ENCODE assay signal across 11 cellular contexts in the genomic region with DNA sequence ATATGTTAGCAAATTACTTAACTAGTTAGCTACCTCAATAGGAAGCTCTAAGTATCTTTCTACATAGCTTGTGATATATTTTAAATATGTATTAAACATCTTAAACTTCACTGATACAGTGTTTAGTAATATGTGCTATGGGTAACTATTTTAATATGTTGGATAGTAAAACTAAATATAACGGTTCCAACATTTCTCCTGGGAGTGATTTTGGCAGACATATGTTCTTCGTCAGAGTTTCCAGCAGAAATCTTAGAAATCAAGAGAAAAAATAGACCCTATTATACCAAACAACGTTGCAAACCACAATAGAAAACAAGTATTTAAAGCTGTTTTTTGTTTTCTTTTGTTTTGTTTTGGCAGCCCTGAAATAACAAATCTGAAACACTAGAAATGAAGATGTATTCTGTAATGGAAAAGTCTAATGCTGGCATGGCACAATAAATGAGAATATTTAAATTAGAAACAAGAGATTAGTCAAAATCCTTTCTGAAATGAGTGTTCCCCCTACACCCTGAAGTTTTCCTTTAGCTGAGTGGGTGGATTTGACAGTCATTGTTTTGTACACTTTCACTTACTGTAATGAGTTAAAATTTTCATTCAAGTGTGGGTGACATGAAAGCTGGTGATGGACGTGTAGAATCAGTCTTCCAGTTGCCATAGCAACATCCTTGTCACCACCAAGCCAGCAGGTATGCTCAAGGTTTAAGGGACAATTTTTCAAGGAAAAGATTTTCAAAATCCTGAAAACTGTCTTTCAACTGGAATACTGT.
A peak's percentile ranks its signal among the peaks of the same experiment; 100 is the strongest.
DNase-seq lines count a peak whose midpoint lies in the region; ATAC-seq and TF ChIP-seq lines count a peak whose summit lies in the region.
"Had no signal": no experiment of that assay in that cellular context is flagged by ENCODE, and none has a peak within 500 bp of the region (broad histone marks: within the 10 kb centered on the region; RNA-seq: fewer than 3 reads in every experiment).

No MANE protein-coding gene starts in this region.

- DNase-seq in GM13977 (ENCODE audit: low spot score) (peak; percentile 34), fibroblast of the aortic adventitia (ENCODE audit: low read depth) (peak; percentile 85), HT-29 (ENCODE audit: low spot score) (no peak), upper lobe of right lung (no peak)
- DNase-seq: Calu3, foreskin melanocyte, islet precursor cell, naive B cell had no signal

- intact Hi-C loops in upper lobe of right lung (cut with DNase I) = no loop called here

- no peak for TF ChIP-seq CTCF in GM13977 (IDR thresholded peaks at IDR 0.05; ENCODE audit: extremely low read depth, insufficient read depth, missing control alignments)
- no peak for TF ChIP-seq CTCF in fibroblast of the aortic adventitia (IDR thresholded peaks at IDR 0.05; ENCODE audit: insufficient read depth, low read length)
- TF ChIP-seq CTCF in upper lobe of right lung (IDR thresholded peaks at IDR 0.05) = no peak

- no peak overlapping the region for H3K4me3 ChIP-seq in fibroblast of the aortic adventitia (ENCODE audit: low read depth, low read length)
- no peak overlapping the region for H3K4me3 ChIP-seq in upper lobe of right lung

- peak; percentile 64 for ATAC-seq in GM18870 (IDR thresholded peaks at IDR 0.05; ENCODE audit: unreplicated experiment)
- peak; percentile 83 for ATAC-seq in HG03442 (IDR thresholded peaks at IDR 0.05; ENCODE audit: unreplicated experiment)
- no peak for ATAC-seq in HG02763 (IDR thresholded peaks at IDR 0.05; ENCODE audit: unreplicated experiment)
- no peak for ATAC-seq in upper lobe of right lung

- no peaks in the 10 kb centered on the region for H3K4me1 ChIP-seq in upper lobe of right lung

- H3K27me3 ChIP-seq in upper lobe of right lung = no peaks in the 10 kb centered on the region

- no peaks in the 10 kb centered on the region for H3K36me3 ChIP-seq in upper lobe of right lung

- no peaks in the 10 kb centered on the region for H3K9me3 ChIP-seq in upper lobe of right lung

- no peak overlapping the region for H3K27ac ChIP-seq in upper lobe of right lung

- in situ Hi-C loops in GM13977 (cut with MboI; ENCODE audit: low pct_unique_long_range_greater_than_20kb, low sequenced_read_pairs, unreplicated experiment) = no loop called here

Comparison
In these comparisons a context has a peak if more than half of its experiments do, and no peak if none do; other contexts are left out.
1. DNase-seq: peak in GM13977 (single experiment) and fibroblast of the aortic adventitia (single experiment); none in HT-29 (single experiment) and upper lobe of right lung (single experiment).
2. ATAC-seq: peak in GM18870 (single experiment) and HG03442 (single experiment); none in HG02763 (single experiment) and upper lobe of right lung (single experiment).